In genomic region chr9:109499061-109499630, GRCh38 we compare ENCODE assay signal across 8 cellular contexts. TPM values are rescaled to one million over a fixed set of nuclear protein-coding genes. Genes with fewer than 3 reads are reported as not detected.
DNase-seq lines count a peak whose midpoint lies in the region; ATAC-seq and TF ChIP-seq lines count a peak whose summit lies in the region.

No MANE protein-coding gene starts in this region.

- H3K79me2 ChIP-seq in hepatocyte, result peaks cover 14% of the 10 kb centered on the region

- WGBS in hepatocyte (ENCODE audit: low lambda C conversion rate, missing lambda C conversion rate), result 31% methylated on average over 14 of the region's 14 CpGs

- H2AFZ ChIP-seq in hepatocyte, result peak overlapping the region; percentile 38

- ATAC-seq in HG03520 (IDR thresholded peaks at IDR 0.05; ENCODE audit: unreplicated experiment), result no peak

- no peak for TF ChIP-seq CTCF in VCaP (conservative IDR thresholded peaks at IDR 0.05)
- no peak for TF ChIP-seq CTCF in hepatocyte (IDR thresholded peaks at IDR 0.05; ENCODE audit: poor library complexity)

- H4K20me1 ChIP-seq in hepatocyte (ENCODE audit: insufficient read depth, poor library complexity, severe bottlenecking), result no peaks in the 10 kb centered on the region

- in situ Hi-C loops in HAP-1 (cut with MboI; ENCODE audit: low sequenced_read_pairs), result no loop called here

- peak overlapping the region; percentile 97 for H3K27ac ChIP-seq in VCaP
- peak overlapping the region; percentile 60 for H3K27ac ChIP-seq in hepatocyte
- H3K27ac ChIP-seq in rectal smooth muscle tissue (ENCODE audit: low read depth, low read length), result no peak overlapping the region

- H3K36me3 ChIP-seq in HAP-1 (replicated peaks), result no peaks in the 10 kb centered on the region
- no peaks in the 10 kb centered on the region for H3K36me3 ChIP-seq in hepatocyte (replicated peaks; ENCODE audit: insufficient read depth, low read depth)
- H3K36me3 ChIP-seq in rectal smooth muscle tissue (ENCODE audit: control insufficient read depth, insufficient read depth, low read length), result no peaks in the 10 kb centered on the region

- H3K4me1 ChIP-seq in HAP-1 (peaks cover 4% of the 10 kb centered on the region), hepatocyte (ENCODE audit: insufficient read depth) (peaks cover 27% of the 10 kb centered on the region), rectal smooth muscle tissue (ENCODE audit: control insufficient read depth, insufficient read depth, low read length) (no peaks in the 10 kb centered on the region)

- H3K4me2 ChIP-seq in hepatocyte, result peak overlapping the region; percentile 81

- H3K9me3 ChIP-seq in HAP-1, result no peaks in the 10 kb centered on the region
- no peaks in the 10 kb centered on the region for H3K9me3 ChIP-seq in hepatocyte (ENCODE audit: low read depth)

- H3K27me3 ChIP-seq in HAP-1 (ENCODE audit: low read depth) (peaks cover 31% of the 10 kb centered on the region; the same call in 1 of the 2 replicates), hepatocyte (peaks cover 59% of the 10 kb centered on the region), rectal smooth muscle tissue (ENCODE audit: control insufficient read depth, insufficient read depth, low read length) (peaks cover 3% of the 10 kb centered on the region)

- H3K4me3 ChIP-seq in HAP-1 (peak overlapping the region; percentile 23), hepatocyte (peak overlapping the region; percentile 25), rectal smooth muscle tissue (ENCODE audit: low read length) (peak overlapping the region; percentile 55)

- H3K9me2 ChIP-seq in hepatocyte (replicated peaks; ENCODE audit: insufficient read depth), result no peaks in the 10 kb centered on the region

- no peak for DNase-seq in HAP-1 (ENCODE audit: low spot score in 2 of 2)
- no peak for DNase-seq in hepatocyte (ENCODE audit: low spot score)
- DNase-seq in T-helper 9 cell, result no peak
- DNase-seq in D341Med (ENCODE audit: low spot score), result no peak
- no peak for DNase-seq in effector CD8-positive, alpha-beta T cell (lab: John Stamatoyannopoulos, UW)

- H3K9ac ChIP-seq in rectal smooth muscle tissue (ENCODE audit: low read length), result no peak overlapping the region

RNA-seq across cellular contexts. Expression of gene PTPN3, which starts 1.0 kb away (rescaled TPM):
- total RNA-seq in hepatocyte, result 11.8 and 12.1 TPM in 2 replicates
- polyA plus RNA-seq in hepatocyte, result 4.4 and 7.7 TPM in 2 replicates
